ENCODE assay signal across 28 cellular contexts in genomic region chr10:44439845-44440244, GRCh38. TPM values are rescaled to one million over a fixed set of nuclear protein-coding genes. Genes with fewer than 3 reads are reported as not detected.
"Had no signal": no experiment of that assay in that cellular context is flagged by ENCODE, and none has a peak within 500 bp of the region (broad histone marks: within the 10 kb centered on the region; RNA-seq: fewer than 3 reads in every experiment).

No MANE protein-coding gene starts in this region.

- H3K4me2 ChIP-seq: neural progenitor cell had no signal

- H3K27ac ChIP-seq: colonic mucosa, neural progenitor cell, ovary, psoas muscle, thoracic aorta had no signal

- H2AFZ ChIP-seq: neural progenitor cell had no signal

- H3K9ac ChIP-seq: neural progenitor cell had no signal

- H3K36me3 ChIP-seq: colonic mucosa, esophagus squamous epithelium, heart right ventricle, neural progenitor cell, ovary, sigmoid colon, spleen, thoracic aorta, tibial nerve, upper lobe of left lung had no signal

- H3K4me3 ChIP-seq: colonic mucosa, esophagus squamous epithelium, heart right ventricle, lung, neural progenitor cell, ovary, psoas muscle, sigmoid colon, spleen, thoracic aorta, tibial nerve, upper lobe of left lung had no signal

- ATAC-seq: left lobe of liver; psoas muscle; right cardiac atrium; stimulated activated memory B cell treated with anti-CD40 and anti-IgM and Interleukin-4, amounts not matched to agents 10 μg/mL and 1 μg/mL and 100 μg/mL, for 72 hours; stimulated activated naive CD8-positive, alpha-beta T cell treated with anti-CD3 and anti-CD28 coated beads, Interleukin-15, Interleukin-2, amounts not matched to agents 100 U/mL and 50 U/mL, for 24 hours had no signal

- H3K4me1 ChIP-seq: colonic mucosa, esophagus squamous epithelium, heart right ventricle, neural progenitor cell, psoas muscle, sigmoid colon, spleen, tibial nerve, upper lobe of left lung had no signal

- DNase-seq: colonic mucosa; dermis blood vessel endothelial cell; effector memory CD4-positive, alpha-beta T cell; esophagus squamous epithelium; foreskin melanocyte; glutamatergic neuron; heart right ventricle; hippocampal formation; kidney glomerular epithelial cell; midbrain; naive thymus-derived CD4-positive, alpha-beta T cell; nucleus accumbens; ovary; posterior cingulate gyrus; psoas muscle; right cardiac atrium; sigmoid colon; spleen; stimulated activated CD4-positive, alpha-beta T cell treated with anti-CD3 and anti-CD28 coated beads, Interleukin-4, amount 100 ng/mL, for 4 hours; stimulated activated naive CD8-positive, alpha-beta T cell treated with anti-CD3 and anti-CD28 coated beads, Interleukin-15, Interleukin-2, amounts not matched to agents 100 U/mL and 50 U/mL, for 24 hours; substantia nigra had no signal

- H3K9me3 ChIP-seq: colonic mucosa, ovary, thoracic aorta had no signal

- H3K27me3 ChIP-seq: colonic mucosa, esophagus squamous epithelium, neural progenitor cell, ovary, sigmoid colon, tibial nerve, upper lobe of left lung had no signal

RNA-seq across cellular contexts. Expression of gene CXCL12, which starts 54.9 kb away (rescaled TPM):
- total RNA-seq: naive thymus-derived CD4-positive, alpha-beta T cell had no signal
